11 cellular contexts compared by ENCODE assay signal in the genomic region with DNA sequence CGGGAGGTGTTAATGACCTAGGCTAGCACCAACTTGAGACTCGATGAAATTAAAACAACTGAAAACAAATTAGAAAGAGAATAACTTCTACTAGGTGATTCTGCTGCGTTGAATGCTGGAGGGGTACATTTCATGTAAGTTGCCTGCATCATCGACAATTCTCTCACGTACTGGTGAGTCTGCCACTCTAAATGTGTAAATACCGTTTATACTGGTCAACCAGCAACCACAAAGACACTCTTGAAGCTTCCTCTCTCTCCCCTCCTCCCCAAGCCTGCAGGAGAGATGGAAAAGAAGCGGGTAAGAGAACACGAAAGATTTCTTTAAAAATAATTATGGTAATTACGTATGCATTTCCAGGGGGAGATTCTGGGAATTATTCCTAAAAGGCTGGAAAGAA.
DNase-seq lines count a peak whose midpoint lies in the region; ATAC-seq and TF ChIP-seq lines count a peak whose summit lies in the region.
"Had no signal": no experiment of that assay in that cellular context is flagged by ENCODE, and none has a peak within 500 bp of the region (broad histone marks: within the 10 kb centered on the region; RNA-seq: fewer than 3 reads in every experiment).

No MANE protein-coding gene starts in this region.

- ATAC-seq in HG02623 (IDR thresholded peaks at IDR 0.05; ENCODE audit: unreplicated experiment), result no peak
- ATAC-seq: activated CD8-positive, alpha-beta memory T cell treated with anti-CD3 and anti-CD28 coated beads, Interleukin-2, amount 10 ng/mL, durations not matched to agents 7 days and 5 days had no signal

- H3K36me3 ChIP-seq in left ventricle myocardium inferior (no peaks in the 10 kb centered on the region), ascending aorta (no peaks in the 10 kb centered on the region), uterus (no peaks in the 10 kb centered on the region)

- intact Hi-C loops in left ventricle myocardium inferior (cut with micrococcal nuclease) (no loop called here), cardiac septum (cut with DNase I) (no loop called here), ascending aorta (cut with DNase I) (loop anchor here (2.0 kb wide), 1 partner anchor 68 kb away; the partner anchor contains the start of gene MRTFB), uterus (cut with DNase I; ENCODE audit: low total_unique reads) (no loop called here)

- no peak overlapping the region for H3K27ac Mint-ChIP-seq in activated T-cell treated with anti-CD3 and anti-CD28 coated beads, Interleukin-2, amount 50 U/mL, for 24 hours
- H3K27ac Mint-ChIP-seq: activated CD8-positive, alpha-beta memory T cell treated with anti-CD3 and anti-CD28 coated beads, Interleukin-2, amount 10 ng/mL, durations not matched to agents 7 days and 5 days had no signal

- peak overlapping the region; percentile 52 for H3K4me3 ChIP-seq in left ventricle myocardium inferior
- H3K4me3 ChIP-seq in ascending aorta, result peak overlapping the region; percentile 39 to 59
- H3K4me3 ChIP-seq in uterus, result no peak overlapping the region

- H3K36me3 Mint-ChIP-seq in activated T-cell treated with anti-CD3 and anti-CD28 coated beads, Interleukin-2, amount 50 U/mL, for 24 hours (ENCODE audit: low read depth), result no peaks in the 10 kb centered on the region
- H3K36me3 Mint-ChIP-seq: activated CD8-positive, alpha-beta memory T cell treated with anti-CD3 and anti-CD28 coated beads, Interleukin-2, amount 10 ng/mL, durations not matched to agents 7 days and 5 days had no signal

- H3K27me3 Mint-ChIP-seq in activated T-cell treated with anti-CD3 and anti-CD28 coated beads, Interleukin-2, amount 50 U/mL, for 24 hours, result peaks cover 31% of the 10 kb centered on the region

- H3K4me1 ChIP-seq in left ventricle myocardium inferior (peaks cover 77% of the 10 kb centered on the region), ascending aorta (peaks cover 5 to 32% of the 10 kb centered on the region in 2 donors), uterus (no peaks in the 10 kb centered on the region)

- H3K9me3 ChIP-seq in left ventricle myocardium inferior (replicated peaks) (no peaks in the 10 kb centered on the region), ascending aorta (no peaks in the 10 kb centered on the region), uterus (no peaks in the 10 kb centered on the region)

- no peaks in the 10 kb centered on the region for H3K9me3 Mint-ChIP-seq in activated T-cell treated with anti-CD3 and anti-CD28 coated beads, Interleukin-2, amount 50 U/mL, for 24 hours

- no peak for TF ChIP-seq POLR2A in uterus (IDR thresholded peaks at IDR 0.05)

- H3K27me3 ChIP-seq in left ventricle myocardium inferior (ENCODE audit: low read depth) (no peaks in the 10 kb centered on the region), ascending aorta (no peaks in the 10 kb centered on the region), uterus (no peaks in the 10 kb centered on the region)

- DNase-seq in left ventricle myocardium inferior, result no peak
- no peak for DNase-seq in cardiac septum (ENCODE audit: low spot score)
- DNase-seq in ascending aorta (ENCODE audit: low spot score in 2 of 2), result no peak
- DNase-seq in iris pigment epithelial cell (ENCODE audit: low read depth), result peak; percentile 31
- no peak for DNase-seq in uterus
- DNase-seq in activated T-cell treated with anti-CD3 and anti-CD28 coated beads, Interleukin-2, amount 50 U/mL, for 24 hours, result no peak
- no peak for DNase-seq in kidney glomerular epithelial cell (lab: John Stamatoyannopoulos, UW)
- DNase-seq: activated CD8-positive, alpha-beta memory T cell treated with anti-CD3 and anti-CD28 coated beads, Interleukin-2, amount 10 ng/mL, durations not matched to agents 7 days and 5 days; DMS153; NCI-H345 had no signal

- H3K27ac ChIP-seq in left ventricle myocardium inferior (replicated peaks) (peak overlapping the region; percentile 82), ascending aorta (peak overlapping the region in 1 of 2 donors; percentile 86), uterus (peak overlapping the region; percentile 61 to 67)

- H3K4me3 Mint-ChIP-seq in activated T-cell treated with anti-CD3 and anti-CD28 coated beads, Interleukin-2, amount 50 U/mL, for 24 hours, result no peak overlapping the region
- H3K4me3 Mint-ChIP-seq: activated CD8-positive, alpha-beta memory T cell treated with anti-CD3 and anti-CD28 coated beads, Interleukin-2, amount 10 ng/mL, durations not matched to agents 7 days and 5 days had no signal

- TF ChIP-seq CTCF in left ventricle myocardium inferior (IDR thresholded peaks at IDR 0.05; ENCODE audit: borderline replicate concordance) (no peak), ascending aorta (IDR thresholded peaks at IDR 0.05) (no peak), uterus (IDR thresholded peaks at IDR 0.05) (no peak)

- H3K4me1 Mint-ChIP-seq in activated T-cell treated with anti-CD3 and anti-CD28 coated beads, Interleukin-2, amount 50 U/mL, for 24 hours (ENCODE audit: low read depth), result peaks cover 18% of the 10 kb centered on the region

Comparison
In these comparisons a context has a peak if more than half of its experiments do, and no peak if none do; other contexts are left out.
1. H3K4me3 ChIP-seq: peak in left ventricle myocardium inferior (single experiment) and ascending aorta (2 of 2); none in uterus (0 of 2).